In the genomic region with DNA sequence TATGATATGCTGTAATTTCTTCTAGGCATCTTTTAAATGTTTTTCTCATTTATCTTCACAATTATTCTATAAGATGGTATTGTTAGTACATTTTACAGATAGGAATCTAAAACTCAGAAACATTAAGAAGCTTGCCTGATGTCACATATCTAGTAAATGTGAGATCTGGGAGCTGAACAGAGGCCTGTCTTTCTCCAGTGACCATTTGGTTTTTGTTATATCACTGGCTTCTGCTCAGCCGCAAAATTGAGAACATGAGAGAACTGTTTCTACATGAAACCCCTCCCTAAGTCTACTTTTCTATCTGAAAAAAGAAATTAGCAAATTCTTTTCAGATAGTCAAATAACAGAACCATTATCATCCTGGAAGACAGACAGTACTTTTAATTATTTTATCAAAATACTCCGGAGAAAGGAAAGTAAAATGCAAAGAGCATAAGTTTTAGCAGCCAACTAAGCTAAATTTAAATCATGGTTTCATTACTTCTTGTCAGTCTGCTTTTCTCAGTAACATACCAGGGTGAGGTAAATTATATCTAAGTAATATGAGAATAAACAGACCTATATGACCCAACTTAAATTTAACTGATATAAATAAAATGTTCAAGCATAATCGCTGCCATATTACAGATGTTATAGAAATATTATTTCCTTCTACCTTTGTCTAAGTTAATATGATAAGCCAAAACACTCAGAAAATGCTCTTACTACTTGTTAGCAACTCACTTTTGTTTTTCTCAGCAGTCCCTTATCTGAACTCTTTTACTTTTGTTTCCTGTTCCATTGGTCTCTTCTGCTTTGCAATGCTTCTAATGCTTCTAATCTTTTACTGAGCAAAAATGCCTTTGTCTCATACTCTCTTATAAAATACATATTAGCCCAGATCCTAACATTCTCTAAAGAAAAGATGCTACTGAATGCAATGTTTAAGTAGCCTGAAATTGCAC, we compare ENCODE assay signal across 10 cellular contexts.
A peak's percentile ranks its signal among the peaks of the same experiment; 100 is the strongest.
DNase-seq lines count a peak whose midpoint lies in the region; ATAC-seq and TF ChIP-seq lines count a peak whose summit lies in the region.
"Had no signal": no experiment of that assay in that cellular context is flagged by ENCODE, and none has a peak within 500 bp of the region (broad histone marks: within the 10 kb centered on the region; RNA-seq: fewer than 3 reads in every experiment).

No MANE protein-coding gene starts in this region.

- TF ChIP-seq CTCF in activated CD8-positive, alpha-beta T cell treated with anti-CD3 and anti-CD28 coated beads for 36 hours (IDR thresholded peaks at IDR 0.05) = no peak

- no peaks in the 10 kb centered on the region for H3K27me3 Mint-ChIP-seq in activated CD8-positive, alpha-beta T cell treated with anti-CD3 and anti-CD28 coated beads for 36 hours

- H3K36me3 ChIP-seq in mesendoderm (ENCODE audit: control insufficient read depth, insufficient read depth, low read length) (no peaks in the 10 kb centered on the region), aorta (ENCODE audit: control insufficient read depth in 1 of 2, insufficient read depth in 2 of 2, low read length in 1 of 2) (no peaks in the 10 kb centered on the region)

- H3K4me2 ChIP-seq in mesendoderm (ENCODE audit: low read length) = no peak overlapping the region

- POLR2A ChIA-PET in activated CD8-positive, alpha-beta T cell treated with anti-CD3 and anti-CD28 coated beads for 36 hours (lab: Charles Lee) = interaction anchor here (0.8 to 10.4 kb wide), 6 partner anchors 34 to 79 kb away, joined by 3 to 89 read pairs (median 4); partner anchors contain the start of gene MBNL1

- H2BK15ac ChIP-seq in mesendoderm (replicated peaks; ENCODE audit: low read depth) = no peak overlapping the region

- no peaks in the 10 kb centered on the region for H3K79me2 ChIP-seq in mesendoderm (ENCODE audit: control insufficient read depth, insufficient read depth, low read length)

- H3K4me1 ChIP-seq in mesendoderm (ENCODE audit: control insufficient read depth, low read depth, low read length) (no peaks in the 10 kb centered on the region), aorta (ENCODE audit: control insufficient read depth in 1 of 2, insufficient read depth in 2 of 2, low read length in 2 of 2) (peaks cover 3% of the 10 kb centered on the region in 2 donors)

- ATAC-seq in Right ventricle myocardium inferior (peak; percentile 57), aorta (ENCODE audit: low FRiP score) (no peak)
- ATAC-seq in activated CD8-positive, alpha-beta T cell treated with anti-CD3 and anti-CD28 coated beads for 36 hours = no peak

- CTCF ChIA-PET in activated CD8-positive, alpha-beta T cell treated with anti-CD3 and anti-CD28 coated beads for 36 hours (lab: Charles Lee) = interaction anchor here (0.8 to 2.8 kb wide), 6 partner anchors 10 to 43 kb away, joined by 3 to 9 read pairs (median 4); no protein-coding TSS in a partner anchor

- H2BK120ac ChIP-seq in mesendoderm (ENCODE audit: low read depth, low read length) = no peak overlapping the region

- no peaks in the 10 kb centered on the region for H3K9me3 Mint-ChIP-seq in activated CD8-positive, alpha-beta T cell treated with anti-CD3 and anti-CD28 coated beads for 36 hours

- H3K18ac ChIP-seq in mesendoderm (ENCODE audit: low read length) = no peak overlapping the region

- intact Hi-C loops in Right ventricle myocardium inferior (cut with DNase I) (loop anchor here (5.0 kb wide), 1 partner anchor 67 kb away; the partner anchor contains the start of gene MBNL1), cardiac septum (cut with DNase I) (loop anchor here (10.0 kb wide), 1 partner anchor 634 kb away; the partner anchor contains the start of gene P2RY1), aorta (cut with DNase I) (loop anchor here (5.0 to 10.0 kb wide), 3 partner anchors 43 to 126 kb away; partner anchors contain the start of gene MBNL1 (in 1 of the 2))
- intact Hi-C loops in activated CD8-positive, alpha-beta T cell treated with anti-CD3 and anti-CD28 coated beads for 36 hours (cut with micrococcal nuclease) = loop anchor here (5.0 kb wide), 1 partner anchor 998 kb away; the partner anchor contains the start of gene GPR171

- H3K56ac ChIP-seq in mesendoderm (ENCODE audit: low read length) = no peak overlapping the region

- H3K4me3 ChIP-seq in mesendoderm (ENCODE audit: low read length) (no peak overlapping the region), aorta (ENCODE audit: low read length in 2 of 2) (peak overlapping the region in 1 of 2 donors; percentile 59)

- H3K23ac ChIP-seq in mesendoderm (ENCODE audit: low read length) = no peak overlapping the region

- no peak overlapping the region for H4K5ac ChIP-seq in mesendoderm (ENCODE audit: low read length)

- H4K8ac ChIP-seq in mesendoderm (ENCODE audit: low read depth, low read length) = no peak overlapping the region

- no peak overlapping the region for H2AK5ac ChIP-seq in mesendoderm (ENCODE audit: low read length)

- no peak overlapping the region for H3K4ac ChIP-seq in mesendoderm (ENCODE audit: low read depth, low read length)

- peaks cover 1% of the 10 kb centered on the region for H3K36me3 Mint-ChIP-seq in activated CD8-positive, alpha-beta T cell treated with anti-CD3 and anti-CD28 coated beads for 36 hours (ENCODE audit: low read depth)

- H3K9me3 ChIP-seq in aorta (ENCODE audit: control insufficient read depth, low read length) = no peaks in the 10 kb centered on the region
- H3K9me3 ChIP-seq: Caco-2 had no signal

- peak overlapping the region; percentile 96 for H3K27ac Mint-ChIP-seq in activated CD8-positive, alpha-beta T cell treated with anti-CD3 and anti-CD28 coated beads for 36 hours

- DNase-seq in Right ventricle myocardium inferior (ENCODE audit: missing footprints) (no peak), cardiac septum (ENCODE audit: low spot score) (no peak), mesendoderm (peak; percentile 13), aorta (no peak), NCI-H524 (lab: John Stamatoyannopoulos, UW) (no peak), SW480 (ENCODE audit: low spot score) (no peak)
- no peak for DNase-seq in activated CD8-positive, alpha-beta T cell treated with anti-CD3 and anti-CD28 coated beads for 36 hours
- DNase-seq in activated CD4-positive, CD25-positive, alpha-beta regulatory T cell treated with anti-CD3 and anti-CD28 coated beads, Interleukin-2, amount 50 U/mL, for 72 hours = no peak
- DNase-seq: Caco-2, islet precursor cell had no signal

- peaks cover 59% of the 10 kb centered on the region for H3K4me1 Mint-ChIP-seq in activated CD8-positive, alpha-beta T cell treated with anti-CD3 and anti-CD28 coated beads for 36 hours (ENCODE audit: low read depth)

- peak overlapping the region; percentile 74 for H3K4me3 Mint-ChIP-seq in activated CD8-positive, alpha-beta T cell treated with anti-CD3 and anti-CD28 coated beads for 36 hours

- no CpG with 5 or more reads among the region's 3 CpGs for WGBS in mesendoderm (ENCODE audit: extremely low coverage, insufficient coverage, low lambda C conversion rate)
- WGBS in aorta, 2 donors = 4 to 6% methylated on average over 3 of the region's 3 CpGs

- H3K9ac ChIP-seq in mesendoderm (ENCODE audit: low read length) = no peak overlapping the region

- H3K27me3 ChIP-seq in mesendoderm (ENCODE audit: insufficient read depth, low read length, poor library complexity) (no peaks in the 10 kb centered on the region), aorta (ENCODE audit: control insufficient read depth in 1 of 2, insufficient read depth in 2 of 2, low read length in 1 of 2) (no peaks in the 10 kb centered on the region)

- H3K79me1 ChIP-seq in mesendoderm (ENCODE audit: low read length) = no peaks in the 10 kb centered on the region

- no peak overlapping the region for H3K27ac ChIP-seq in mesendoderm (ENCODE audit: low read depth, low read length)
- peak overlapping the region; percentile 44 to 83 for H3K27ac ChIP-seq in aorta (ENCODE audit: low read depth in 1 of 2, low read length in 2 of 2)

- no peak overlapping the region for H2BK5ac ChIP-seq in mesendoderm (ENCODE audit: low read length)
